Comparison of ENCODE assay signal across 28 cellular contexts in the genomic region with DNA sequence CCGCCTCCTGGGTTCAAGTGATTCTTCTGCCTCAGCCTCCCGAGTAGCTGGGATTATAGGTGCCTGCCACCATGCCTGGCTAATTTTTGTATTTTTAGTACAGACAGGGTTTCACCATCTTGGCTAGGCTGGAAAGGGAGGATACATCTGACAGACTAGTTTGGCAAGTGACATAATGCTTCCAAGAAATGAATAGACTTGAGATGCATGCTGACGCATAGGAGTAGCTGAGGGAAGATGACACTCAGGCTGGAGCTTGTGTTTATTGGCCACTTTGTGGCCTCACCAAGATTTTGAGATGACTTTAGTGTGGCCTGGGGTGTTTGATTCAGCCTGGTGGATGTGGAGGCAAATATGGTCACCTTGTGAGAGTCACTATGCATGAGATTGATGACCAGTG. TPM values are rescaled to one million over a fixed set of nuclear protein-coding genes. Genes with fewer than 3 reads are reported as not detected.
DNase-seq lines count a peak whose midpoint lies in the region; ATAC-seq, FAIRE-seq and TF ChIP-seq lines count a peak whose summit lies in the region.
"Had no signal": no experiment of that assay in that cellular context is flagged by ENCODE, and none has a peak within 500 bp of the region (broad histone marks: within the 10 kb centered on the region; RNA-seq: fewer than 3 reads in every experiment).

No MANE protein-coding gene starts in this region.

- H3K36me3 Mint-ChIP-seq in activated CD8-positive, alpha-beta memory T cell treated with anti-CD3 and anti-CD28 coated beads, Interleukin-2, amount 10 ng/mL, durations not matched to agents 7 days and 5 days: peaks cover 79% of the 10 kb centered on the region
- peaks cover 68% of the 10 kb centered on the region for H3K36me3 Mint-ChIP-seq in effector memory CD8-positive, alpha-beta T cell (ENCODE audit: insufficient read depth)

- TF ChIP-seq POLR2A in gastrocnemius medialis (IDR thresholded peaks at IDR 0.05) (no peak), HepG2 (IDR thresholded peaks at IDR 0.05; ENCODE audit: insufficient read depth in 1 of 2, low read depth in 2 of 2, low read length in 2 of 2) (no peak), thyroid gland (IDR thresholded peaks at IDR 0.05) (no peak)

- peak overlapping the region; percentile 82 for H3K4me2 ChIP-seq in Loucy (ENCODE audit: low read depth, low read length, poor library complexity, severe bottlenecking)
- H3K4me2 ChIP-seq in HepG2 (ENCODE audit: low read depth, low read length): no peak overlapping the region

- in situ Hi-C loops in gastrocnemius medialis (cut with MboI; ENCODE audit: low sequenced_read_pairs in 4 of 4) (no loop called here), HepG2 (cut with HindIII; ENCODE audit: extremely low pct_ligation_motif_present, low pct_unique_long_range_greater_than_20kb) (no loop called here)

- H3K27ac ChIP-seq in gastrocnemius medialis: peak overlapping the region; percentile 33 to 93 (median 70)
- no peak overlapping the region for H3K27ac ChIP-seq in HepG2 (ENCODE audit: extremely low read length, insufficient read depth, low read length)
- H3K27ac ChIP-seq in thyroid gland: no peak overlapping the region
- H3K27ac ChIP-seq: heart right ventricle, RWPE1, stomach, tibial nerve had no signal

- peak overlapping the region; percentile 32 for H3K27ac Mint-ChIP-seq in activated CD8-positive, alpha-beta memory T cell treated with anti-CD3 and anti-CD28 coated beads, Interleukin-2, amount 10 ng/mL, durations not matched to agents 7 days and 5 days
- H3K27ac Mint-ChIP-seq in effector memory CD8-positive, alpha-beta T cell: peak overlapping the region in 1 of 2 donors; percentile 19

- H3K4me3 ChIP-seq in Loucy (ENCODE audit: low read length, poor library complexity, severe bottlenecking) (peak overlapping the region; percentile 5), gastrocnemius medialis (peak overlapping the region in 1 of 4 donors; percentile 13), HepG2 (replicated peaks in 1 of 3; ENCODE audit: insufficient read depth in 1 of 3, low read depth in 2 of 3, low read length in 3 of 3) (no peak overlapping the region), thyroid gland (replicated peaks in 1 of 3) (no peak overlapping the region)
- H3K4me3 ChIP-seq: heart right ventricle, lung, mucosa of descending colon, stomach, tibial nerve had no signal

- intact Hi-C loops in gastrocnemius medialis (cut with DNase I; ENCODE audit: low total_unique reads): no loop called here
- intact Hi-C loops in HepG2 (cut with micrococcal nuclease; ENCODE audit: unreplicated experiment): no loop called here
- intact Hi-C loops in thyroid gland (cut with DNase I): no loop called here

- H3K9me3 ChIP-seq in Loucy (ENCODE audit: insufficient read depth, low read depth, low read length): peaks cover 3% of the 10 kb centered on the region; the same call in 1 of the 2 replicates
- H3K9me3 ChIP-seq in gastrocnemius medialis: no peaks in the 10 kb centered on the region
- no peaks in the 10 kb centered on the region for H3K9me3 ChIP-seq in HepG2 (ENCODE audit: low read length)
- no peaks in the 10 kb centered on the region for H3K9me3 ChIP-seq in thyroid gland

- H3K36me3 ChIP-seq in Loucy (ENCODE audit: insufficient read depth, low read length): peaks cover 24% of the 10 kb centered on the region
- peaks cover 0 to 50% of the 10 kb centered on the region in 2 donors for H3K36me3 ChIP-seq in gastrocnemius medialis
- peaks cover 2 to 27% of the 10 kb centered on the region in 2 experiments; a peak in 3 of 5 replicates for H3K36me3 ChIP-seq in HepG2 (replicated peaks in 1 of 2; ENCODE audit: control insufficient read depth in 1 of 2, insufficient read depth in 2 of 2, low read length in 2 of 2)
- peaks cover 10 to 16% of the 10 kb centered on the region in 2 donors for H3K36me3 ChIP-seq in thyroid gland

- no peak for TF ChIP-seq CTCF in Loucy (conservative IDR thresholded peaks at IDR 0.05; ENCODE audit: low read length)
- TF ChIP-seq CTCF in gastrocnemius medialis (IDR thresholded peaks at IDR 0.05 in 4 of 5, conservative IDR thresholded peaks at IDR 0.05 in 1 of 5): no peak
- TF ChIP-seq CTCF in HepG2 (CRISPR knock-in tag; IDR thresholded peaks at IDR 0.05): no peak
- TF ChIP-seq CTCF in thyroid gland (IDR thresholded peaks at IDR 0.05): no peak

- H3K9ac ChIP-seq in Loucy (ENCODE audit: low read depth, low read length, poor library complexity, severe bottlenecking) (no peak overlapping the region), HepG2 (ENCODE audit: insufficient read depth, low read depth, low read length) (no peak overlapping the region)

- CTCF ChIA-PET in activated CD8-positive, alpha-beta memory T cell treated with anti-CD3 and anti-CD28 coated beads, Interleukin-2, amount 10 ng/mL, durations not matched to agents 7 days and 5 days (lab: Charles Lee): no interaction called here
- CTCF ChIA-PET in HepG2 (lab: Yijun Ruan, JAX; ENCODE audit: low intra/inter-chr PET ratio, low total read pairs): no interaction called here

- no peak for ATAC-seq in activated CD8-positive, alpha-beta memory T cell treated with anti-CD3 and anti-CD28 coated beads, Interleukin-2, amount 10 ng/mL, durations not matched to agents 7 days and 5 days
- ATAC-seq in effector memory CD8-positive, alpha-beta T cell (replicated peaks): no peak
- ATAC-seq in gastrocnemius medialis (peak; percentile 83 to 88), HepG2 (no peak), GM21576 (IDR thresholded peaks at IDR 0.05; ENCODE audit: unreplicated experiment) (no peak)
- ATAC-seq: heart right ventricle, mucosa of descending colon, sciatic nerve had no signal

- no peaks in the 10 kb centered on the region for H3K9me2 ChIP-seq in Loucy (replicated peaks; ENCODE audit: low read depth, low read length)

- no TSS peak for BruUV-seq in HepG2 (replicated peaks; lab: Mats Ljungman, UMichigan)

- WGBS in HepG2 (ENCODE audit: low lambda C conversion rate): 97% methylated on average over 3 of the region's 3 CpGs
- 96 to 97% methylated on average over 3 of the region's 3 CpGs for WGBS in thyroid gland, 2 donors

- H3K4me1 ChIP-seq in Loucy (ENCODE audit: insufficient read depth, low read length, poor library complexity, severe bottlenecking): peaks cover 31% of the 10 kb centered on the region
- H3K4me1 ChIP-seq in gastrocnemius medialis: peaks cover 17 to 41% of the 10 kb centered on the region in 2 donors
- H3K4me1 ChIP-seq in HepG2 (ENCODE audit: insufficient read depth, low read length): peaks cover 7% of the 10 kb centered on the region; the same call in 1 of the 2 replicates
- peaks cover 7 to 17% of the 10 kb centered on the region in 2 donors for H3K4me1 ChIP-seq in thyroid gland

- no peak overlapping the region for H3K4me3 Mint-ChIP-seq in activated CD8-positive, alpha-beta memory T cell treated with anti-CD3 and anti-CD28 coated beads, Interleukin-2, amount 10 ng/mL, durations not matched to agents 7 days and 5 days
- H3K4me3 Mint-ChIP-seq in effector memory CD8-positive, alpha-beta T cell: peak overlapping the region; percentile 31 to 48

- H3K4me1 Mint-ChIP-seq in activated CD8-positive, alpha-beta memory T cell treated with anti-CD3 and anti-CD28 coated beads, Interleukin-2, amount 10 ng/mL, durations not matched to agents 7 days and 5 days: peaks cover 44% of the 10 kb centered on the region
- H3K4me1 Mint-ChIP-seq in effector memory CD8-positive, alpha-beta T cell (ENCODE audit: low read depth in 2 of 2): peaks cover 26 to 27% of the 10 kb centered on the region in 2 donors

- no peak for TF ChIP-seq EP300 in HepG2 (IDR thresholded peaks at IDR 0.05; ENCODE audit: low read depth in 2 of 2, low read length in 2 of 2)
- no peak for TF ChIP-seq EP300 in HepG2 (CRISPR knock-in tag; IDR thresholded peaks at IDR 0.05; ENCODE audit: borderline replicate concordance)

- H4K20me1 ChIP-seq in Loucy (ENCODE audit: insufficient read depth, low read length, poor library complexity, severe bottlenecking) (peaks cover 3% of the 10 kb centered on the region), HepG2 (ENCODE audit: insufficient read depth, low read length) (no peaks in the 10 kb centered on the region)

- DNase-seq in activated CD8-positive, alpha-beta memory T cell treated with anti-CD3 and anti-CD28 coated beads, Interleukin-2, amount 10 ng/mL, durations not matched to agents 7 days and 5 days: no peak
- no peak for DNase-seq in activated CD8-positive, alpha-beta memory T cell treated with anti-CD3 and anti-CD28 coated beads, Interleukin-2, amount 50 U/mL, for 48 hours
- no peak for DNase-seq in effector memory CD8-positive, alpha-beta T cell
- DNase-seq in gastrocnemius medialis: peak in 1 of 2 donors; percentile 61
- DNase-seq in HepG2 (ENCODE audit: low spot score): no peak
- DNase-seq in thyroid gland: no peak
- DNase-seq: activated CD4-positive, alpha-beta T cell treated with anti-CD3 and anti-CD28 coated beads for 4 hours; activated effector memory CD4-positive, alpha-beta T cell treated with anti-CD3 and anti-CD28 coated beads, Interleukin-2, amount 50 U/mL, for 16 hours; amniotic stem cell; DMS53; effector CD8-positive, alpha-beta T cell; foreskin fibroblast; heart right ventricle; kidney glomerular epithelial cell; mucosa of descending colon; NCI-H1694; stomach had no signal

- no peak for FAIRE-seq in HepG2 (lab: Jason Lieb, UNC)
- FAIRE-seq: A204.1, colon, H54 had no signal

- POLR2A ChIA-PET in HepG2 (lab: Yijun Ruan, JAX): interaction anchor here (0.6 kb wide), 1 partner anchor 43 kb away, joined by 4 read pairs; no protein-coding TSS in a partner anchor

- no peaks in the 10 kb centered on the region for H3F3A ChIP-seq in Loucy (ENCODE audit: low read depth)

- H2AFZ ChIP-seq in Loucy (ENCODE audit: low read length) (no peak overlapping the region), HepG2 (ENCODE audit: low read length) (no peak overlapping the region)

- H3K9me3 Mint-ChIP-seq in activated CD8-positive, alpha-beta memory T cell treated with anti-CD3 and anti-CD28 coated beads, Interleukin-2, amount 10 ng/mL, durations not matched to agents 7 days and 5 days (ENCODE audit: low read depth): peaks cover 38% of the 10 kb centered on the region
- peaks cover 18 to 22% of the 10 kb centered on the region in 2 donors for H3K9me3 Mint-ChIP-seq in effector memory CD8-positive, alpha-beta T cell

- H3K27me3 ChIP-seq in Loucy (ENCODE audit: insufficient read depth, low read length, poor library complexity, severe bottlenecking): no peaks in the 10 kb centered on the region
- H3K27me3 ChIP-seq in gastrocnemius medialis: no peaks in the 10 kb centered on the region
- no peaks in the 10 kb centered on the region for H3K27me3 ChIP-seq in HepG2 (ENCODE audit: control insufficient read depth in 1 of 2, insufficient read depth in 2 of 2, low read length in 2 of 2)
- H3K27me3 ChIP-seq in thyroid gland: no peaks in the 10 kb centered on the region
- H3K27me3 ChIP-seq: heart right ventricle, stomach, tibial nerve had no signal

- no peak for TF ChIP-seq RAD21 in HepG2 (CRISPR knock-in tag; IDR thresholded peaks at IDR 0.05)

- peaks cover 69% of the 10 kb centered on the region for H3K79me2 ChIP-seq in Loucy (ENCODE audit: insufficient read depth, low read length)
- H3K79me2 ChIP-seq in HepG2 (ENCODE audit: insufficient read depth, low read length): no peaks in the 10 kb centered on the region

- no peaks in the 10 kb centered on the region for H3K27me3 Mint-ChIP-seq in activated CD8-positive, alpha-beta memory T cell treated with anti-CD3 and anti-CD28 coated beads, Interleukin-2, amount 10 ng/mL, durations not matched to agents 7 days and 5 days
- no peaks in the 10 kb centered on the region for H3K27me3 Mint-ChIP-seq in effector memory CD8-positive, alpha-beta T cell

RNA-seq across cellular contexts. Expression of a gene that starts 4.0 kb away (rescaled TPM):
- total RNA-seq in activated CD8-positive, alpha-beta memory T cell treated with anti-CD3 and anti-CD28 coated beads, Interleukin-2, amount 10 ng/mL, durations not matched to agents 7 days and 5 days: 10 to 100 TPM; 20.4 to 23.0 TPM
- 10 to 100 TPM in 1 of 4 donors, 1 to 10 TPM in 3; 7.6 to 13.3 (median 9.2) TPM for total RNA-seq in gastrocnemius medialis
- total RNA-seq in HepG2 (2016; rRNA removed; fragmentation: Illumina TruSeq; extraction: Trizol): 2.1 and 3.4 TPM in 2 replicates
- total RNA-seq in HepG2 (2016; cell fraction: cytosol; rRNA removed; fragmentation: Illumina TruSeq; extraction: Trizol; ENCODE audit: low read depth): 8.8 and 9.5 TPM in 2 replicates
- total RNA-seq in HepG2 (2016; cell fraction: insoluble cytoplasmic fraction; rRNA removed; fragmentation: Illumina TruSeq; extraction: Trizol): 1.9 and 3.3 TPM in 2 replicates
- total RNA-seq in HepG2 (2016; cell fraction: membrane; rRNA removed; fragmentation: Illumina TruSeq; extraction: Trizol): 6.5 and 7.6 TPM in 2 replicates
- 3.7 and 4.4 TPM in 2 replicates for total RNA-seq in HepG2 (2016; cell fraction: nucleus; rRNA removed; fragmentation: Illumina TruSeq; extraction: Trizol)
- 0.50 and 0.89 TPM in 2 replicates for polyA plus RNA-seq in HepG2 (2011; rRNA removed)
- polyA plus RNA-seq in HepG2 (2011; cell fraction: cytosol; rRNA removed): 0.28 and 0.31 TPM in 2 replicates
- polyA plus RNA-seq in HepG2 (2011; cell fraction: nucleus; rRNA removed): 1.1 and 1.3 TPM in 2 replicates
- polyA plus RNA-seq in HepG2 (2012): 0.69 and 1.8 TPM in 2 replicates
- polyA plus RNA-seq in HepG2 (2016; cell fraction: cytosol; fragmentation: Illumina TruSeq; extraction: Trizol; ENCODE audit: low read depth): 0.43 and 0.46 TPM in 2 replicates
- polyA plus RNA-seq in HepG2 (2016; cell fraction: insoluble cytoplasmic fraction; fragmentation: Illumina TruSeq; extraction: Trizol; ENCODE audit: low read depth): 1.3 TPM in 2 replicates
- 0.57 and 0.85 TPM in 2 replicates for polyA plus RNA-seq in HepG2 (2016; cell fraction: membrane; fragmentation: Illumina TruSeq; extraction: Trizol; ENCODE audit: low read depth)
- polyA plus RNA-seq in HepG2 (2016; cell fraction: nucleus; fragmentation: Illumina TruSeq; extraction: Trizol; ENCODE audit: insufficient read depth, low read depth): 2.9 and 3.3 TPM in 2 replicates
- polyA minus RNA-seq in HepG2 (2011; rRNA and poly(A)+ RNA removed; ENCODE audit: low replicate concordance): 1.6 and 6.4 TPM in 2 replicates
- 0.89 and 1.1 TPM in 2 replicates for polyA minus RNA-seq in HepG2 (2011; cell fraction: cytosol; rRNA and poly(A)+ RNA removed)
- 7.1 and 8.7 TPM in 2 replicates for polyA minus RNA-seq in HepG2 (2011; cell fraction: nucleus; rRNA and poly(A)+ RNA removed)
- 10 to 100 TPM; 23.8 to 30.5 (median 27.5) TPM for total RNA-seq in thyroid gland

RNA-seq across cellular contexts. Expression of a gene that starts 26.9 kb away (rescaled TPM):
- 10 to 100 TPM; 15.4 to 18.1 TPM for total RNA-seq in activated CD8-positive, alpha-beta memory T cell treated with anti-CD3 and anti-CD28 coated beads, Interleukin-2, amount 10 ng/mL, durations not matched to agents 7 days and 5 days
- 1 to 10 TPM; 5.0 to 8.1 (median 8.0) TPM for total RNA-seq in gastrocnemius medialis
- total RNA-seq in HepG2 (2016; rRNA removed; fragmentation: Illumina TruSeq; extraction: Trizol): 15.6 and 16.9 TPM in 2 replicates
- total RNA-seq in HepG2 (2016; cell fraction: cytosol; rRNA removed; fragmentation: Illumina TruSeq; extraction: Trizol; ENCODE audit: low read depth): 2.1 and 3.8 TPM in 2 replicates
- total RNA-seq in HepG2 (2016; cell fraction: insoluble cytoplasmic fraction; rRNA removed; fragmentation: Illumina TruSeq; extraction: Trizol): 15.4 and 16.9 TPM in 2 replicates
- total RNA-seq in HepG2 (2016; cell fraction: membrane; rRNA removed; fragmentation: Illumina TruSeq; extraction: Trizol): 8.5 and 12.6 TPM in 2 replicates
- 16.0 and 22.2 TPM in 2 replicates for total RNA-seq in HepG2 (2016; cell fraction: nucleus; rRNA removed; fragmentation: Illumina TruSeq; extraction: Trizol)
- 7.6 and 8.2 TPM in 2 replicates for polyA plus RNA-seq in HepG2 (2011; rRNA removed)
- polyA plus RNA-seq in HepG2 (2011; cell fraction: cytosol; rRNA removed): 5.1 and 5.2 TPM in 2 replicates
- polyA plus RNA-seq in HepG2 (2011; cell fraction: nucleus; rRNA removed): 17.2 and 19.6 TPM in 2 replicates
- 7.7 and 8.2 TPM in 2 replicates for polyA plus RNA-seq in HepG2 (2012)
- 0.59 and 1.0 TPM in 2 replicates for polyA plus RNA-seq in HepG2 (2016; cell fraction: cytosol; fragmentation: Illumina TruSeq; extraction: Trizol; ENCODE audit: low read depth)
- polyA plus RNA-seq in HepG2 (2016; cell fraction: insoluble cytoplasmic fraction; fragmentation: Illumina TruSeq; extraction: Trizol; ENCODE audit: low read depth): 8.0 and 9.0 TPM in 2 replicates
- 2.3 and 2.5 TPM in 2 replicates for polyA plus RNA-seq in HepG2 (2016; cell fraction: membrane; fragmentation: Illumina TruSeq; extraction: Trizol; ENCODE audit: low read depth)
- polyA plus RNA-seq in HepG2 (2016; cell fraction: nucleus; fragmentation: Illumina TruSeq; extraction: Trizol; ENCODE audit: insufficient read depth, low read depth): 15.1 and 16.1 TPM in 2 replicates
- 8.4 and 36.9 TPM in 2 replicates for polyA minus RNA-seq in HepG2 (2011; rRNA and poly(A)+ RNA removed; ENCODE audit: low replicate concordance)
- 9.9 and 11.3 TPM in 2 replicates for polyA minus RNA-seq in HepG2 (2011; cell fraction: cytosol; rRNA and poly(A)+ RNA removed)
- 55.4 and 71.0 TPM in 2 replicates for polyA minus RNA-seq in HepG2 (2011; cell fraction: nucleus; rRNA and poly(A)+ RNA removed)
- 10 to 100 TPM; 17.6 to 24.4 (median 22.4) TPM for total RNA-seq in thyroid gland

RNA-seq across cellular contexts. Expression of a gene that starts 41.2 kb away (rescaled TPM):
- total RNA-seq in activated CD8-positive, alpha-beta memory T cell treated with anti-CD3 and anti-CD28 coated beads, Interleukin-2, amount 10 ng/mL, durations not matched to agents 7 days and 5 days: 10 to 100 TPM in 1 of 2 experiments, 1 to 10 TPM in 1; 9.7 to 11.1 TPM
- 1 to 10 TPM; 1.2 to 2.3 (median 1.8) TPM for total RNA-seq in gastrocnemius medialis
- total RNA-seq in HepG2 (2016; rRNA removed; fragmentation: Illumina TruSeq; extraction: Trizol): 16.3 and 16.6 TPM in 2 replicates
- total RNA-seq in HepG2 (2016; cell fraction: cytosol; rRNA removed; fragmentation: Illumina TruSeq; extraction: Trizol; ENCODE audit: low read depth): 2.7 and 4.8 TPM in 2 replicates
- 16.4 and 17.7 TPM in 2 replicates for total RNA-seq in HepG2 (2016; cell fraction: insoluble cytoplasmic fraction; rRNA removed; fragmentation: Illumina TruSeq; extraction: Trizol)
- 8.6 and 8.9 TPM in 2 replicates for total RNA-seq in HepG2 (2016; cell fraction: membrane; rRNA removed; fragmentation: Illumina TruSeq; extraction: Trizol)
- total RNA-seq in HepG2 (2016; cell fraction: nucleus; rRNA removed; fragmentation: Illumina TruSeq; extraction: Trizol): 16.0 and 16.1 TPM in 2 replicates
- polyA plus RNA-seq in HepG2 (2011; rRNA removed): 8.1 and 11.7 TPM in 2 replicates
- polyA plus RNA-seq in HepG2 (2011; cell fraction: cytosol; rRNA removed): 4.8 and 6.2 TPM in 2 replicates
- polyA plus RNA-seq in HepG2 (2011; cell fraction: nucleus; rRNA removed): 26.1 and 30.1 TPM in 2 replicates
- polyA plus RNA-seq in HepG2 (2012): 6.3 and 12.5 TPM in 2 replicates
- polyA plus RNA-seq in HepG2 (2016; cell fraction: cytosol; fragmentation: Illumina TruSeq; extraction: Trizol; ENCODE audit: low read depth): 2.3 TPM in 2 replicates
- polyA plus RNA-seq in HepG2 (2016; cell fraction: insoluble cytoplasmic fraction; fragmentation: Illumina TruSeq; extraction: Trizol; ENCODE audit: low read depth): 11.9 and 12.5 TPM in 2 replicates
- 3.4 and 3.6 TPM in 2 replicates for polyA plus RNA-seq in HepG2 (2016; cell fraction: membrane; fragmentation: Illumina TruSeq; extraction: Trizol; ENCODE audit: low read depth)
- polyA plus RNA-seq in HepG2 (2016; cell fraction: nucleus; fragmentation: Illumina TruSeq; extraction: Trizol; ENCODE audit: insufficient read depth, low read depth): 18.3 and 19.5 TPM in 2 replicates
- 29.3 and 39.6 TPM in 2 replicates for polyA minus RNA-seq in HepG2 (2011; rRNA and poly(A)+ RNA removed; ENCODE audit: low replicate concordance)
- polyA minus RNA-seq in HepG2 (2011; cell fraction: cytosol; rRNA and poly(A)+ RNA removed): 4.4 and 6.0 TPM in 2 replicates
- polyA minus RNA-seq in HepG2 (2011; cell fraction: nucleus; rRNA and poly(A)+ RNA removed): 35.4 and 48.9 TPM in 2 replicates
- 10 to 100 TPM in 2 of 4 donors, 1 to 10 TPM in 2; 5.3 to 13.6 (median 10.2) TPM for total RNA-seq in thyroid gland

RNA-seq across cellular contexts. Expression of a gene that starts 46.1 kb away (rescaled TPM):
- total RNA-seq in activated CD8-positive, alpha-beta memory T cell treated with anti-CD3 and anti-CD28 coated beads, Interleukin-2, amount 10 ng/mL, durations not matched to agents 7 days and 5 days: 10 to 100 TPM; 13.0 to 13.8 TPM
- total RNA-seq in gastrocnemius medialis (10 to 100 TPM in 1 of 4 donors, 1 to 10 TPM in 3; 3.9 to 10.1 (median 5.8) TPM), HepG2 (2016; rRNA removed; fragmentation: Illumina TruSeq; extraction: Trizol) (not detected in 2 replicates), thyroid gland (10 to 100 TPM; 16.8 to 27.6 (median 20.7) TPM)
- not detected in 2 replicates for total RNA-seq in HepG2 (2016; cell fraction: cytosol; rRNA removed; fragmentation: Illumina TruSeq; extraction: Trizol; ENCODE audit: low read depth)
- not detected in 2 replicates for total RNA-seq in HepG2 (2016; cell fraction: insoluble cytoplasmic fraction; rRNA removed; fragmentation: Illumina TruSeq; extraction: Trizol)
- total RNA-seq in HepG2 (2016; cell fraction: membrane; rRNA removed; fragmentation: Illumina TruSeq; extraction: Trizol): not detected in 2 replicates
- total RNA-seq in HepG2 (2016; cell fraction: nucleus; rRNA removed; fragmentation: Illumina TruSeq; extraction: Trizol): not detected in 2 replicates
- polyA plus RNA-seq in HepG2 (2011; rRNA removed): not detected in 2 replicates
- 0.03 TPM in 1 of 2 replicates, not detected in the other for polyA plus RNA-seq in HepG2 (2011; cell fraction: cytosol; rRNA removed)
- polyA plus RNA-seq in HepG2 (2011; cell fraction: nucleus; rRNA removed): not detected in 2 replicates
- polyA plus RNA-seq in HepG2 (2012): 0.20 and 0.51 TPM in 2 replicates
- not detected in 2 replicates for polyA plus RNA-seq in HepG2 (2016; cell fraction: cytosol; fragmentation: Illumina TruSeq; extraction: Trizol; ENCODE audit: low read depth)
- not detected in 2 replicates for polyA plus RNA-seq in HepG2 (2016; cell fraction: insoluble cytoplasmic fraction; fragmentation: Illumina TruSeq; extraction: Trizol; ENCODE audit: low read depth)
- polyA plus RNA-seq in HepG2 (2016; cell fraction: membrane; fragmentation: Illumina TruSeq; extraction: Trizol; ENCODE audit: low read depth): not detected in 2 replicates
- not detected in 2 replicates for polyA plus RNA-seq in HepG2 (2016; cell fraction: nucleus; fragmentation: Illumina TruSeq; extraction: Trizol; ENCODE audit: insufficient read depth, low read depth)
- polyA minus RNA-seq in HepG2 (2011; rRNA and poly(A)+ RNA removed; ENCODE audit: low replicate concordance): not detected in 2 replicates
- not detected in 2 replicates for polyA minus RNA-seq in HepG2 (2011; cell fraction: cytosol; rRNA and poly(A)+ RNA removed)
- polyA minus RNA-seq in HepG2 (2011; cell fraction: nucleus; rRNA and poly(A)+ RNA removed): not detected in 2 replicates
- total RNA-seq: G401, NCI-H460 had no signal

RNA-seq across cellular contexts. Expression of a gene that starts 56.6 kb away (rescaled TPM):
- 10 to 100 TPM; 14.6 to 19.3 TPM for total RNA-seq in activated CD8-positive, alpha-beta memory T cell treated with anti-CD3 and anti-CD28 coated beads, Interleukin-2, amount 10 ng/mL, durations not matched to agents 7 days and 5 days
- 1 to 10 TPM; 2.1 to 9.6 (median 6.3) TPM for total RNA-seq in gastrocnemius medialis
- 29.9 and 33.6 TPM in 2 replicates for total RNA-seq in HepG2 (2016; rRNA removed; fragmentation: Illumina TruSeq; extraction: Trizol)
- total RNA-seq in HepG2 (2016; cell fraction: cytosol; rRNA removed; fragmentation: Illumina TruSeq; extraction: Trizol; ENCODE audit: low read depth): 3.1 TPM in 2 replicates
- 29.5 and 35.3 TPM in 2 replicates for total RNA-seq in HepG2 (2016; cell fraction: insoluble cytoplasmic fraction; rRNA removed; fragmentation: Illumina TruSeq; extraction: Trizol)
- total RNA-seq in HepG2 (2016; cell fraction: membrane; rRNA removed; fragmentation: Illumina TruSeq; extraction: Trizol): 14.9 and 16.5 TPM in 2 replicates
- 33.7 and 36.4 TPM in 2 replicates for total RNA-seq in HepG2 (2016; cell fraction: nucleus; rRNA removed; fragmentation: Illumina TruSeq; extraction: Trizol)
- polyA plus RNA-seq in HepG2 (2011; rRNA removed): 4.3 and 5.2 TPM in 2 replicates
- polyA plus RNA-seq in HepG2 (2011; cell fraction: cytosol; rRNA removed): 1.6 and 2.6 TPM in 2 replicates
- 10.7 and 10.9 TPM in 2 replicates for polyA plus RNA-seq in HepG2 (2011; cell fraction: nucleus; rRNA removed)
- polyA plus RNA-seq in HepG2 (2012): 3.7 and 6.7 TPM in 2 replicates
- polyA plus RNA-seq in HepG2 (2016; cell fraction: cytosol; fragmentation: Illumina TruSeq; extraction: Trizol; ENCODE audit: low read depth): 0.78 and 0.85 TPM in 2 replicates
- polyA plus RNA-seq in HepG2 (2016; cell fraction: insoluble cytoplasmic fraction; fragmentation: Illumina TruSeq; extraction: Trizol; ENCODE audit: low read depth): 9.0 and 9.2 TPM in 2 replicates
- polyA plus RNA-seq in HepG2 (2016; cell fraction: membrane; fragmentation: Illumina TruSeq; extraction: Trizol; ENCODE audit: low read depth): 3.8 and 3.9 TPM in 2 replicates
- 27.7 and 29.1 TPM in 2 replicates for polyA plus RNA-seq in HepG2 (2016; cell fraction: nucleus; fragmentation: Illumina TruSeq; extraction: Trizol; ENCODE audit: insufficient read depth, low read depth)
- polyA minus RNA-seq in HepG2 (2011; rRNA and poly(A)+ RNA removed; ENCODE audit: low replicate concordance): 8.5 and 23.1 TPM in 2 replicates
- polyA minus RNA-seq in HepG2 (2011; cell fraction: cytosol; rRNA and poly(A)+ RNA removed): 6.0 and 6.3 TPM in 2 replicates
- 29.7 and 33.8 TPM in 2 replicates for polyA minus RNA-seq in HepG2 (2011; cell fraction: nucleus; rRNA and poly(A)+ RNA removed)
- 10 to 100 TPM; 21.8 to 35.8 (median 23.9) TPM for total RNA-seq in thyroid gland

Comparison
In these comparisons a context has a peak if more than half of its experiments do, and no peak if none do; other contexts are left out.
1. ATAC-seq: peak in gastrocnemius medialis (2 of 2); none in activated CD8-positive, alpha-beta memory T cell treated with anti-CD3 and anti-CD28 coated beads, Interleukin-2, amount 10 ng/mL, durations not matched to agents 7 days and 5 days (single experiment), effector memory CD8-positive, alpha-beta T cell (single experiment), HepG2 (single experiment) and GM21576 (single experiment).
2. H3K27ac ChIP-seq: peak in gastrocnemius medialis (4 of 4); none in HepG2 (single experiment) and thyroid gland (0 of 3).